Comparison of ENCODE assay signal across 30 cellular contexts in genomic region chr19:50413531-50413930, GRCh38. TPM values are rescaled to one million over a fixed set of nuclear protein-coding genes. Genes with fewer than 3 reads are reported as not detected.
"Had no signal": no experiment of that assay in that cellular context is flagged by ENCODE, and none has a peak within 500 bp of the region (broad histone marks: within the 10 kb centered on the region; RNA-seq: fewer than 3 reads in every experiment).

No MANE protein-coding gene starts in this region.

- H3K27ac ChIP-seq: brain microvascular endothelial cell, KMS-11, SJCRH30, SK-N-MC had no signal

- FAIRE-seq: TTC549 had no signal

- ATAC-seq: activated CD8-positive, alpha-beta T cell treated with anti-CD3 and anti-CD28 coated beads for 36 hours; activated T-cell treated with anti-CD3 and anti-CD28 coated beads, Interleukin-2, amount 50 U/mL, for 72 hours; activated T-helper 17 cell treated with anti-CD3 and anti-CD28 coated beads, Interleukin-2, amount 50 U/mL, for 72 hours had no signal

- H3K9me3 ChIP-seq: SJCRH30 had no signal

- H3K27me3 ChIP-seq: SJCRH30 had no signal

- DNase-seq: activated CD4-positive, alpha-beta T cell treated with anti-CD3 and anti-CD28 coated beads, Interleukin-2, amount 10 ng/mL, durations not matched to agents 24 days and 14 days; activated CD4-positive, alpha-beta T cell treated with anti-CD3 and anti-CD28 coated beads, Interleukin-2, amount 50 U/mL, for 4 hours; activated CD8-positive, alpha-beta T cell treated with anti-CD3 and anti-CD28 coated beads for 36 hours; activated effector memory CD4-positive, alpha-beta T cell treated with anti-CD3 and anti-CD28 coated beads, Interleukin-2, amount 50 U/mL, for 16 hours; activated naive CD4-positive, alpha-beta T cell; activated naive CD4-positive, alpha-beta T cell treated with anti-CD3 and anti-CD28 coated beads, Interleukin-2, amount 50 U/mL, for 16 hours; activated naive CD8-positive, alpha-beta T cell treated with anti-CD3 and anti-CD28 coated beads for 36 hours; activated T-cell treated with anti-CD3 and anti-CD28 coated beads, Interleukin-2, amount 50 U/mL, for 1 hour; activated T-cell treated with anti-CD3 and anti-CD28 coated beads, Interleukin-2, amount 50 U/mL, for 72 hours; amniotic stem cell; aorta; brain microvascular endothelial cell; central memory CD4-positive, alpha-beta T cell; MM.1S; MV-4-11; NCI-H1092; NCI-H1436 treated with DMSO at 0.1 percent for 48 hours; NCI-H1694 treated with DMSO at 0.1 percent for 48 hours; NCI-H2029 treated with DMSO at 0.1 percent for 48 hours; NCI-H2107; NCI-H2171; NCI-H510A treated with DMSO at 0.1 percent for 48 hours; OCI-M1; SHP77; SJCRH30 had no signal

- H3K4me2 ChIP-seq: KMS-11 had no signal

- H3K9ac ChIP-seq: KMS-11 had no signal

- H3K36me3 ChIP-seq: brain microvascular endothelial cell had no signal

- H3K4me3 ChIP-seq: SJCRH30, SK-N-MC had no signal

RNA-seq across cellular contexts. Expression of gene SPIB, which starts 5.2 kb away (rescaled TPM):
- total RNA-seq: LHCN-M2 had no signal

RNA-seq across cellular contexts. Expression of gene MYBPC2, which starts 19.2 kb away (rescaled TPM):
- total RNA-seq: aorta had no signal
